Comparison of ENCODE assay signal across 32 cellular contexts in the genomic region with DNA sequence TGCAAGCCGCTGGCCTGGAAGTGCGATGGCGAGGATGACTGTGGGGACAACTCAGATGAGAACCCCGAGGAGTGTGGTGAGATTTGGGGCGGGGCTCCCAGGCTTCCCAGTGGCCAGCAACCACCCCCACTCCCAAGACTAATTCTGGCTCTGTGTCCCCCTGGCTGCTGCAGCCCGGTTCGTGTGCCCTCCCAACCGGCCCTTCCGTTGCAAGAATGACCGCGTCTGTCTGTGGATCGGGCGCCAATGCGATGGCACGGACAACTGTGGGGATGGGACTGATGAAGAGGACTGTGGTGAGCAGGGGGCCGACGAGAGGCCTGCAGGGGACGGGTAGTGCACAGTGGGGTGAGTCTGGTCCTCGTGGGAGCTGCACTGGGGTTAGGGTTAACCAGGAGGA. TPM values are rescaled to one million over a fixed set of nuclear protein-coding genes. Genes with fewer than 3 reads are reported as not detected.
"Had no signal": no experiment of that assay in that cellular context is flagged by ENCODE, and none has a peak within 500 bp of the region (broad histone marks: within the 10 kb centered on the region; RNA-seq: fewer than 3 reads in every experiment).

No MANE protein-coding gene starts in this region.

- H3K27ac ChIP-seq: adrenal gland, breast epithelium, cardiac muscle cell, coronary artery, esophagus muscularis mucosa, foreskin keratinocyte, gastrocnemius medialis, heart left ventricle, WERI-Rb-1 had no signal

- H3K27me3 ChIP-seq: adrenal gland, breast epithelium, cardiac muscle cell, dorsolateral prefrontal cortex, esophagus muscularis mucosa, foreskin keratinocyte, gastrocnemius medialis, heart left ventricle had no signal

- H3K9me3 ChIP-seq: adrenal gland, breast epithelium, esophagus muscularis mucosa, gastrocnemius medialis, heart left ventricle had no signal

- H3K4me3 ChIP-seq: adrenal gland, breast epithelium, cardiac muscle cell, coronary artery, dorsolateral prefrontal cortex, esophagus muscularis mucosa, gastrocnemius medialis, heart left ventricle had no signal

- ATAC-seq: activated CD4-positive, CD25-positive, alpha-beta regulatory T cell treated with anti-CD3 and anti-CD28 coated beads, Interleukin-2, amount 50 U/mL, for 24 hours; activated CD8-positive, alpha-beta T cell treated with anti-CD3 and anti-CD28 coated beads for 36 hours; activated naive CD8-positive, alpha-beta T cell treated with anti-CD3 and anti-CD28 coated beads, Interleukin-2, amount 50 U/mL, for 24 hours; activated T-cell treated with anti-CD3 and anti-CD28 coated beads, Interleukin-2, amount 50 U/mL, for 4 hours; foreskin keratinocyte; gastrocnemius medialis; heart left ventricle had no signal

- DNase-seq: activated B cell treated with CpG ODN at 0.5 μM for 24 hours; activated CD4-positive, alpha-beta T cell treated with anti-CD3 and anti-CD28 coated beads for 48 hours; activated CD4-positive, alpha-beta T cell treated with anti-CD3 and anti-CD28 coated beads, Interleukin-2, amount 50 U/mL, for 1 hour; activated CD4-positive, alpha-beta T cell treated with anti-CD3 and anti-CD28 coated beads, Interleukin-2, amount 50 U/mL, for 48 hours; activated CD8-positive, alpha-beta memory T cell treated with anti-CD3 and anti-CD28 coated beads for 24 hours; activated CD8-positive, alpha-beta T cell treated with anti-CD3 and anti-CD28 coated beads for 36 hours; activated effector memory CD4-positive, alpha-beta T cell treated with anti-CD3 and anti-CD28 coated beads, Interleukin-2, amount 50 U/mL, for 16 hours; activated naive CD4-positive, alpha-beta T cell treated with anti-CD3 and anti-CD28 coated beads for 36 hours; activated naive CD8-positive, alpha-beta T cell treated with anti-CD3 and anti-CD28 coated beads for 36 hours; activated naive CD8-positive, alpha-beta T cell treated with anti-CD3 and anti-CD28 coated beads, Interleukin-2, amount 50 U/mL, for 24 hours; activated T-cell treated with anti-CD3 and anti-CD28 coated beads, Interleukin-2, amount 50 U/mL, for 4 hours; adrenal gland; amygdala; aorta; central memory CD4-positive, alpha-beta T cell; effector memory CD4-positive, alpha-beta T cell; endodermal cell; erythroblast; foreskin keratinocyte; gastrocnemius medialis; glutamatergic neuron; heart left ventricle; T1000; WERI-Rb-1 had no signal

- H3K4me1 ChIP-seq: adrenal gland, breast epithelium, foreskin keratinocyte, gastrocnemius medialis had no signal

RNA-seq across cellular contexts. Expression of a gene that starts 12.1 kb away (rescaled TPM):
- total RNA-seq: esophagus muscularis mucosa, gastrocnemius medialis had no signal

RNA-seq across cellular contexts. Expression of a gene that starts 57.0 kb away (rescaled TPM):
- total RNA-seq: activated B cell treated with CpG ODN at 0.5 μM for 24 hours; activated CD8-positive, alpha-beta T cell treated with anti-CD3 and anti-CD28 coated beads for 36 hours; activated naive CD4-positive, alpha-beta T cell treated with anti-CD3 and anti-CD28 coated beads for 36 hours; activated naive CD8-positive, alpha-beta T cell treated with anti-CD3 and anti-CD28 coated beads for 36 hours; activated T-cell treated with anti-CD3 and anti-CD28 coated beads, Interleukin-2, amount 50 U/mL, for 4 hours; activated T-helper 1 cell treated with anti-CD3 and anti-CD28 coated beads, Interleukin-12 subunit alpha, Interleukin-12 subunit beta, Interleukin-2, Interleukin-4 antibody, amounts not matched to agents 30 ng/mL and 10 ng/mL and 1 ng/mL, durations not matched to agents 14 hours and 24 hours and 36 hours; activated T-helper 2 cell treated with anti-CD3 and anti-CD28 coated beads, Interferon-gamma antibody, Interleukin-2, Interleukin-4, amounts not matched to agents 10 μg/mL and 5 μg/mL and 100 μg/mL, durations not matched to agents 14 hours and 24 hours and 36 hours; adrenal gland; aorta; breast epithelium; cardiac muscle cell; endodermal cell; esophagus muscularis mucosa; foreskin keratinocyte; gastrocnemius medialis; heart left ventricle had no signal
- polyA plus RNA-seq: adrenal gland, aorta, cardiac muscle cell, foreskin keratinocyte, heart left ventricle had no signal
